ENCODE assay signal across 1 cellular context in genomic region chr18:49812321-49813070, GRCh38.
TF ChIP-seq lines count a peak whose summit lies in the region.

No MANE protein-coding gene starts in this region.

TF ChIP-seq in HEK293, 187 proteins besides CTCF, POLR2A, EP300 and RAD21 (continued from another document):
- TF ChIP-seq PRDM4 (tag by site-specific recombination; IDR thresholded peaks at IDR 0.05), result 0 out of 2 replicates have a peak, but pooled peaks have one; percentile 6
- TF ChIP-seq, protein P1, sequence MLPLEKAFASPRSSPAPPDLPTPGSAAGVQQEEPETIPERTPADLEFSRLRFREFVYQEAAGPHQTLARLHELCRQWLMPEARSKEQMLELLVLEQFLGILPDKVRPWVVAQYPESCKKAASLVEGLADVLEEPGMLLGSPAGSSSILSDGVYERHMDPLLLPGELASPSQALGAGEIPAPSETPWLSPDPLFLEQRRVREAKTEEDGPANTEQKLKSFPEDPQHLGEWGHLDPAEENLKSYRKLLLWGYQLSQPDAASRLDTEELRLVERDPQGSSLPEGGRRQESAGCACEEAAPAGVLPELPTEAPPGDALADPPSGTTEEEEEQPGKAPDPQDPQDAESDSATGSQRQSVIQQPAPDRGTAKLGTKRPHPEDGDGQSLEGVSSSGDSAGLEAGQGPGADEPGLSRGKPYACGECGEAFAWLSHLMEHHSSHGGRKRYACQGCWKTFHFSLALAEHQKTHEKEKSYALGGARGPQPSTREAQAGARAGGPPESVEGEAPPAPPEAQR (tag by site-specific recombination; IDR thresholded peaks at IDR 0.05), result no peak
- TF ChIP-seq ZBTB17 (tag by site-specific recombination; IDR thresholded peaks at IDR 0.05), result peak; percentile 80
- TF ChIP-seq ZNF558 (tag by site-specific recombination; IDR thresholded peaks at IDR 0.05), result no peak
- TF ChIP-seq ZNF202 (tag by site-specific recombination; IDR thresholded peaks at IDR 0.05; ENCODE audit: borderline replicate concordance), result no peak
- TF ChIP-seq SP3 (tag by site-specific recombination; IDR thresholded peaks at IDR 0.05), result 0 out of 2 replicates have a peak, but pooled peaks have one; percentile 21
- peak; percentile 45; the same call in 1 of the 2 replicates for TF ChIP-seq KLF16 (tag by site-specific recombination; IDR thresholded peaks at IDR 0.05)
- TF ChIP-seq ZNF660 (tag by site-specific recombination; IDR thresholded peaks at IDR 0.05), result 0 out of 2 replicates have a peak, but pooled peaks have one; percentile 21
- TF ChIP-seq ZNF354C (tag by site-specific recombination; IDR thresholded peaks at IDR 0.05; ENCODE audit: borderline replicate concordance, low read depth), result no peak
- TF ChIP-seq ZBTB20 (tag by site-specific recombination; IDR thresholded peaks at IDR 0.05), result peak; percentile 93
- 0 out of 2 replicates have a peak, but pooled peaks have one; percentile 24 for TF ChIP-seq ZNF157 (tag by site-specific recombination; IDR thresholded peaks at IDR 0.05)
- TF ChIP-seq KLF9 (tag by site-specific recombination; IDR thresholded peaks at IDR 0.05; ENCODE audit: low read depth), result 0 out of 2 replicates have a peak, but pooled peaks have one; percentile 43
- no peak for TF ChIP-seq ZNF571 (tag by site-specific recombination; IDR thresholded peaks at IDR 0.05)
- no peak for TF ChIP-seq ZNF510 (tag by site-specific recombination; IDR thresholded peaks at IDR 0.05; ENCODE audit: insufficient replicate concordance)
- peak; percentile 32; the same call in 1 of the 2 replicates for TF ChIP-seq ZNF335 (tag by site-specific recombination; conservative IDR thresholded peaks at IDR 0.05)
- TF ChIP-seq ZNF341 (tag by site-specific recombination; IDR thresholded peaks at IDR 0.05; ENCODE audit: low read depth), result peak; percentile 56
- TF ChIP-seq, protein P2, sequence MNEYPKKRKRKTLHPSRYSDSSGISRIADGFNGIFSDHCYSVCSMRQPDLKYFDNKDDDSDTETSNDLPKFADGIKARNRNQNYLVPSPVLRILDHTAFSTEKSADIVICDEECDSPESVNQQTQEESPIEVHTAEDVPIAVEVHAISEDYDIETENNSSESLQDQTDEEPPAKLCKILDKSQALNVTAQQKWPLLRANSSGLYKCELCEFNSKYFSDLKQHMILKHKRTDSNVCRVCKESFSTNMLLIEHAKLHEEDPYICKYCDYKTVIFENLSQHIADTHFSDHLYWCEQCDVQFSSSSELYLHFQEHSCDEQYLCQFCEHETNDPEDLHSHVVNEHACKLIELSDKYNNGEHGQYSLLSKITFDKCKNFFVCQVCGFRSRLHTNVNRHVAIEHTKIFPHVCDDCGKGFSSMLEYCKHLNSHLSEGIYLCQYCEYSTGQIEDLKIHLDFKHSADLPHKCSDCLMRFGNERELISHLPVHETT (tag by site-specific recombination; IDR thresholded peaks at IDR 0.05), result 0 out of 2 replicates have a peak, but pooled peaks have one; percentile 37
- no peak for TF ChIP-seq ZSCAN30 (tag by site-specific recombination; IDR thresholded peaks at IDR 0.05)
- peak; percentile 95 for TF ChIP-seq PRDM1 (tag by site-specific recombination; IDR thresholded peaks at IDR 0.05)
- no peak for TF ChIP-seq EGR2 (tag by site-specific recombination; IDR thresholded peaks at IDR 0.05; ENCODE audit: low read depth)
- TF ChIP-seq ZNF10 (tag by site-specific recombination; IDR thresholded peaks at IDR 0.05), result no peak
- no peak for TF ChIP-seq ZNF596 (tag by site-specific recombination; IDR thresholded peaks at IDR 0.05)
- TF ChIP-seq ZNF366 (tag by site-specific recombination; conservative IDR thresholded peaks at IDR 0.05), result peak; percentile 72
- TF ChIP-seq ZFP37 (tag by site-specific recombination; IDR thresholded peaks at IDR 0.05), result peak; percentile 57; the same call in 1 of the 2 replicates
- TF ChIP-seq, protein P3, sequence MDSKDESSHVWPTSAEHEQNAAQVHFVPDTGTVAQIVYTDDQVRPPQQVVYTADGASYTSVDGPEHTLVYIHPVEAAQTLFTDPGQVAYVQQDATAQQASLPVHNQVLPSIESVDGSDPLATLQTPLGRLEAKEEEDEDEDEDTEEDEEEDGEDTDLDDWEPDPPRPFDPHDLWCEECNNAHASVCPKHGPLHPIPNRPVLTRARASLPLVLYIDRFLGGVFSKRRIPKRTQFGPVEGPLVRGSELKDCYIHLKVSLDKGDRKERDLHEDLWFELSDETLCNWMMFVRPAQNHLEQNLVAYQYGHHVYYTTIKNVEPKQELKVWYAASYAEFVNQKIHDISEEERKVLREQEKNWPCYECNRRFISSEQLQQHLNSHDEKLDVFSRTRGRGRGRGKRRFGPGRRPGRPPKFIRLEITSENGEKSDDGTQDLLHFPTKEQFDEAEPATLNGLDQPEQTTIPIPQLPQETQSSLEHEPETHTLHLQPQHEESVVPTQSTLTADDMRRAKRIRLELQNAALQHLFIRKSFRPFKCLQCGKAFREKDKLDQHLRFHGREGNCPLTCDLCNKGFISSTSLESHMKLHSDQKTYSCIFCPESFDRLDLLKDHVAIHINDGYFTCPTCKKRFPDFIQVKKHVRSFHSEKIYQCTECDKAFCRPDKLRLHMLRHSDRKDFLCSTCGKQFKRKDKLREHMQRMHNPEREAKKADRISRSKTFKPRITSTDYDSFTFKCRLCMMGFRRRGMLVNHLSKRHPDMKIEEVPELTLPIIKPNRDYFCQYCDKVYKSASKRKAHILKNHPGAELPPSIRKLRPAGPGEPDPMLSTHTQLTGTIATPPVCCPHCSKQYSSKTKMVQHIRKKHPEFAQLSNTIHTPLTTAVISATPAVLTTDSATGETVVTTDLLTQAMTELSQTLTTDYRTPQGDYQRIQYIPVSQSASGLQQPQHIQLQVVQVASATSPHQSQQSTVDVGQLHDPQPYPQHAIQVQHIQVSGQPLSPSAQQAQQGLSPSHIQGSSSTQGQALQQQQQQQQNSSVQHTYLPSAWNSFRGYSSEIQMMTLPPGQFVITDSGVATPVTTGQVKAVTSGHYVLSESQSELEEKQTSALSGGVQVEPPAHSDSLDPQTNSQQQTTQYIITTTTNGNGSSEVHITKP (tag by site-specific recombination; IDR thresholded peaks at IDR 0.05), result peak; percentile 95
- no peak for TF ChIP-seq ZNF621 (tag by site-specific recombination; IDR thresholded peaks at IDR 0.05)
- no peak for TF ChIP-seq ZNF791 (tag by site-specific recombination; IDR thresholded peaks at IDR 0.05)
- TF ChIP-seq ZNF175 (tag by site-specific recombination; IDR thresholded peaks at IDR 0.05), result no peak
- no peak for TF ChIP-seq ZFP69B (tag by site-specific recombination; IDR thresholded peaks at IDR 0.05)
- peak; percentile 57 for TF ChIP-seq ZBTB48 (tag by site-specific recombination; IDR thresholded peaks at IDR 0.05)
- no peak for TF ChIP-seq MYNN (tag by site-specific recombination; IDR thresholded peaks at IDR 0.05; ENCODE audit: borderline replicate concordance)
- TF ChIP-seq ZNF169 (tag by site-specific recombination; IDR thresholded peaks at IDR 0.05), result no peak
TF ChIP-seq in HEK293: peak in this region for 21.
